In the genomic region with DNA sequence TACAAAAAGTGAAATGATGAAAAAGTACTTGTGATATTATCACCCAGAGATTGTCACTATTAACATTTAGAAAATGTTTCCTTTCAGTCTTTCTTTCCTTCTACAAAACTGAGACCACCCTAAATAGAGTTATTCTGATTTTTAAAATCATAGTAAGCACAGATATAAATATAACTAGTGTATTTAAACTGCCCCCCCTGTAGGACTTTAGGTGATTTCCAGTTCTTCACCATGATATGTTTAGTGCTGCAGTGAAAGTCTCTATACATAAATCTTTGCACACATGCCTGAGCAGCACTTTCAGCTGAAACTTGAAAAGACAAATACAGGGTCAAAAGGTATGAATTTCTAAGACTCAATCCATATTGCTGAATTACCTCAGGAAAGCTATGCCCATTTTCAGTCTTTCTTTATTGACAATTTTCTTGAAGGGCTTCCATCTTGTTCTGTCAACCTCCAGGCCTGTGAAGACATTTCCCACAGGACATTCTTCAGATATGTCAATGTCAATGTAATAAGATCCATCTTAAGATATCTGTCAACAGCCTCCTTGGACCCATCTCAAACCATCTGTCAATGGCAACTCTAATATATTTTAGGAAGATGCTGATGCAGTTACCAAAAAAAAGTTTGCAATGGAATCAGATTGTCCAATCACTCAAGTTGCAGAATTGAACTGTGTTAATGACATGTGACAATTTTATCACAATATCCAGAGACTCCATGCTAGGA, we compare ENCODE assay signal across 19 cellular contexts. TPM values are rescaled to one million over a fixed set of nuclear protein-coding genes. Genes with fewer than 3 reads are reported as not detected.
A peak's percentile ranks its signal among the peaks of the same experiment; 100 is the strongest.
DNase-seq lines count a peak whose midpoint lies in the region; ATAC-seq and TF ChIP-seq lines count a peak whose summit lies in the region.
"Had no signal": no experiment of that assay in that cellular context is flagged by ENCODE, and none has a peak within 500 bp of the region (broad histone marks: within the 10 kb centered on the region; RNA-seq: fewer than 3 reads in every experiment).

No MANE protein-coding gene starts in this region.

- DNase-seq in GM06990 (ENCODE audit: extremely low read depth, insufficient read length) (peak; percentile 58), myocyte (ENCODE audit: low read depth) (peak; percentile 65)
- no peak for DNase-seq in activated naive CD4-positive, alpha-beta T cell treated with anti-CD3 and anti-CD28 coated beads, Interleukin-2, amount 10 ng/mL, durations not matched to agents 7 days and 5 days
- no peak for DNase-seq in stimulated activated naive B cell treated with anti-CD40 and anti-IgM and Interleukin-4, amounts not matched to agents 10 μg/mL and 1 μg/mL and 100 μg/mL, for 72 hours
- DNase-seq: DND-41, Kasumi-1, MG63, NCI-H1048, NCI-H1436, NCI-H2029, NCI-H510A, NCI-H774, SHP77 had no signal

- H3K27me3 ChIP-seq in GM06990 (replicated peaks; ENCODE audit: control insufficient read depth, insufficient read depth, low read length): no peaks in the 10 kb centered on the region

- H3K36me3 ChIP-seq in GM06990 (ENCODE audit: control insufficient read depth, insufficient read depth, low read length): no peaks in the 10 kb centered on the region
- H3K36me3 ChIP-seq: MG63 had no signal

- peaks cover 3% of the 10 kb centered on the region for H3K27me3 Mint-ChIP-seq in activated naive CD4-positive, alpha-beta T cell treated with anti-CD3 and anti-CD28 coated beads, Interleukin-2, amount 10 ng/mL, durations not matched to agents 7 days and 5 days
- H3K27me3 Mint-ChIP-seq in stimulated activated naive B cell treated with anti-CD40 and anti-IgM and Interleukin-4, amounts not matched to agents 10 μg/mL and 1 μg/mL and 100 μg/mL, for 72 hours: peaks cover 4 to 6% of the 10 kb centered on the region in 2 donors

- no peak overlapping the region for H3K27ac Mint-ChIP-seq in activated naive CD4-positive, alpha-beta T cell treated with anti-CD3 and anti-CD28 coated beads, Interleukin-2, amount 10 ng/mL, durations not matched to agents 7 days and 5 days
- no peak overlapping the region for H3K27ac Mint-ChIP-seq in stimulated activated naive B cell treated with anti-CD40 and anti-IgM and Interleukin-4, amounts not matched to agents 10 μg/mL and 1 μg/mL and 100 μg/mL, for 72 hours
- H3K27ac Mint-ChIP-seq: CD14-positive monocyte had no signal

- H3K4me1 Mint-ChIP-seq in activated naive CD4-positive, alpha-beta T cell treated with anti-CD3 and anti-CD28 coated beads, Interleukin-2, amount 10 ng/mL, durations not matched to agents 7 days and 5 days: no peaks in the 10 kb centered on the region
- no peaks in the 10 kb centered on the region for H3K4me1 Mint-ChIP-seq in stimulated activated naive B cell treated with anti-CD40 and anti-IgM and Interleukin-4, amounts not matched to agents 10 μg/mL and 1 μg/mL and 100 μg/mL, for 72 hours

- no peaks in the 10 kb centered on the region for H3K36me3 Mint-ChIP-seq in activated naive CD4-positive, alpha-beta T cell treated with anti-CD3 and anti-CD28 coated beads, Interleukin-2, amount 10 ng/mL, durations not matched to agents 7 days and 5 days
- no peaks in the 10 kb centered on the region for H3K36me3 Mint-ChIP-seq in stimulated activated naive B cell treated with anti-CD40 and anti-IgM and Interleukin-4, amounts not matched to agents 10 μg/mL and 1 μg/mL and 100 μg/mL, for 72 hours
- H3K36me3 Mint-ChIP-seq: CD14-positive monocyte had no signal

- no peaks in the 10 kb centered on the region for H3K9me3 Mint-ChIP-seq in activated naive CD4-positive, alpha-beta T cell treated with anti-CD3 and anti-CD28 coated beads, Interleukin-2, amount 10 ng/mL, durations not matched to agents 7 days and 5 days
- H3K9me3 Mint-ChIP-seq in stimulated activated naive B cell treated with anti-CD40 and anti-IgM and Interleukin-4, amounts not matched to agents 10 μg/mL and 1 μg/mL and 100 μg/mL, for 72 hours: peaks cover 0 to 1% of the 10 kb centered on the region in 2 donors

- H3K4me3 ChIP-seq in GM06990 (replicated peaks; ENCODE audit: low read depth, low read length): no peak overlapping the region
- H3K4me3 ChIP-seq: MG63, SK-N-MC had no signal

- ATAC-seq in GM19351 (IDR thresholded peaks at IDR 0.05; ENCODE audit: unreplicated experiment): peak; percentile 33
- ATAC-seq in HG02885 (IDR thresholded peaks at IDR 0.05; ENCODE audit: poor library complexity, unreplicated experiment): peak; percentile 29
- ATAC-seq in HG03139 (IDR thresholded peaks at IDR 0.05; ENCODE audit: unreplicated experiment): no peak
- ATAC-seq in HG03460 (IDR thresholded peaks at IDR 0.05; ENCODE audit: unreplicated experiment): no peak
- ATAC-seq in stimulated activated naive B cell treated with anti-CD40 and anti-IgM and Interleukin-4, amounts not matched to agents 10 μg/mL and 1 μg/mL and 100 μg/mL, for 72 hours (replicated peaks): no peak

- TF ChIP-seq CTCF in GM06990 (IDR thresholded peaks at IDR 0.05; ENCODE audit: insufficient read depth, low read length, poor library complexity, severe bottlenecking): no peak

- no peak overlapping the region for H3K4me3 Mint-ChIP-seq in activated naive CD4-positive, alpha-beta T cell treated with anti-CD3 and anti-CD28 coated beads, Interleukin-2, amount 10 ng/mL, durations not matched to agents 7 days and 5 days
- no peak overlapping the region for H3K4me3 Mint-ChIP-seq in stimulated activated naive B cell treated with anti-CD40 and anti-IgM and Interleukin-4, amounts not matched to agents 10 μg/mL and 1 μg/mL and 100 μg/mL, for 72 hours
- H3K4me3 Mint-ChIP-seq: CD14-positive monocyte had no signal

- CTCF ChIA-PET in activated naive CD4-positive, alpha-beta T cell treated with anti-CD3 and anti-CD28 coated beads, Interleukin-2, amount 10 ng/mL, durations not matched to agents 7 days and 5 days (lab: Charles Lee): no interaction called here

RNA-seq across cellular contexts. Expression of a gene that starts 30.8 kb away (rescaled TPM):
- total RNA-seq in myocyte: 24.2 and 32.5 TPM in 2 replicates
- 15.2 TPM for polyA plus RNA-seq in myocyte (2012)

Comparison
In these comparisons a context has a peak if more than half of its experiments do, and no peak if none do; other contexts are left out.
1. DNase-seq: peak in GM06990 (single experiment) and myocyte (single experiment); none in activated naive CD4-positive, alpha-beta T cell treated with anti-CD3 and anti-CD28 coated beads, Interleukin-2, amount 10 ng/mL, durations not matched to agents 7 days and 5 days (single experiment) and stimulated activated naive B cell treated with anti-CD40 and anti-IgM and Interleukin-4, amounts not matched to agents 10 μg/mL and 1 μg/mL and 100 μg/mL, for 72 hours (single experiment).
2. ATAC-seq: peak in GM19351 (single experiment) and HG02885 (single experiment); none in HG03139 (single experiment), HG03460 (single experiment) and stimulated activated naive B cell treated with anti-CD40 and anti-IgM and Interleukin-4, amounts not matched to agents 10 μg/mL and 1 μg/mL and 100 μg/mL, for 72 hours (0 of 2).